25 cellular contexts compared by ENCODE assay signal in the genomic region with DNA sequence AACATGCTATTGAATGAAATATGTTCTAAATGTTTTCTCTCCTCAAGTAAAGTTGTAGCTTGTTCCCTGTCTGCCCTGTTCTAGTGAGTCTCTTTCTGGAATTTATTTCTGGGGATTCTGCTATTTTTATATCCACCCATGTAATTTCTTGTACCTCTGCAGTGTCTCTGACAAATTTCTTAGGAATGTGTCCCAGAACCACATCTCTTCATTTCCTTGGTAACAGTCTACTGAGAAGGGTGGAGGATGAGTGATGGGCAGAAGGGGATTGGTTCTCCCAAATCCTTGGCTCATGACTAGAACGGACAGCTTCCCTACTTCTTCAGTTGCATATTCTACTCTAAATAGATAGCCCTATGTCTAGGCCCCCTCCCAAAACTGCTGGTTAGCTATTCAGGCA.
DNase-seq lines count a peak whose midpoint lies in the region; ATAC-seq, FAIRE-seq and TF ChIP-seq lines count a peak whose summit lies in the region.
"Had no signal": no experiment of that assay in that cellular context is flagged by ENCODE, and none has a peak within 500 bp of the region (broad histone marks: within the 10 kb centered on the region; RNA-seq: fewer than 3 reads in every experiment).

No MANE protein-coding gene starts in this region.

- intact Hi-C loops in sigmoid colon (cut with DNase I), result no loop called here
- intact Hi-C loops in activated T-helper 1 cell treated with anti-CD3 and anti-CD28 coated beads, Interleukin-12 subunit alpha, Interleukin-12 subunit beta, Interleukin-2, Interleukin-4 antibody, amounts not matched to agents 30 ng/mL and 10 ng/mL and 1 ng/mL, durations not matched to agents 14 hours and 24 hours and 36 hours (cut with micrococcal nuclease), result no loop called here

- FAIRE-seq in astrocyte (lab: Jason Lieb, UNC), result no peak
- FAIRE-seq: GM12892 had no signal

- H3K27me3 ChIP-seq in astrocyte (ENCODE audit: insufficient read depth, low read length) (no peaks in the 10 kb centered on the region), sigmoid colon (no peaks in the 10 kb centered on the region)

- no peak for DNase-seq in activated naive CD8-positive, alpha-beta T cell treated with anti-CD3 and anti-CD28 coated beads, Interleukin-2, amount 50 U/mL, for 24 hours
- no peak for DNase-seq in activated naive CD8-positive, alpha-beta T cell treated with anti-CD3 and anti-CD28 coated beads for 36 hours
- peak; percentile 43 for DNase-seq in astrocyte (ENCODE audit: low read depth)
- DNase-seq in non-pigmented ciliary epithelial cell (ENCODE audit: low read depth), result peak; percentile 6
- no peak for DNase-seq in sigmoid colon
- DNase-seq in cerebellar nuclear complex (lab: John Stamatoyannopoulos, UW), result no peak
- DNase-seq in iPS-NIHi11 (ENCODE audit: low spot score), result no peak
- DNase-seq in activated T-helper 1 cell treated with anti-CD3 and anti-CD28 coated beads, Interleukin-12 subunit alpha, Interleukin-12 subunit beta, Interleukin-2, Interleukin-4 antibody, amounts not matched to agents 30 ng/mL and 10 ng/mL and 1 ng/mL, durations not matched to agents 14 hours and 24 hours and 36 hours (ENCODE audit: low spot score), result no peak
- DNase-seq: AML-193; C1 segment of cervical spinal cord; Calu3; CD8-positive, alpha-beta T cell; DMS153; GOT3; Karpas-422; NCI-H1694; NCI-H2081; NCI-H2171; NCI-H526; OCI-M1; RPMI8226; SHP77 had no signal

- TF ChIP-seq CTCF in astrocyte (IDR thresholded peaks at IDR 0.05; ENCODE audit: insufficient read depth, low read depth, low read length) (no peak), sigmoid colon (IDR thresholded peaks at IDR 0.05) (no peak)

- H3K9me3 ChIP-seq in astrocyte (ENCODE audit: insufficient read depth, low read depth, low read length) (no peaks in the 10 kb centered on the region), sigmoid colon (no peaks in the 10 kb centered on the region)

- WGBS in sigmoid colon, 2 donors, result 90 to 95% methylated on average over 1 of the region's 1 CpG

- no peak for ATAC-seq in activated naive CD8-positive, alpha-beta T cell treated with anti-CD3 and anti-CD28 coated beads, Interleukin-2, amount 50 U/mL, for 24 hours
- ATAC-seq: CD8-positive, alpha-beta T cell; HCT116 had no signal

- H3K79me2 ChIP-seq in astrocyte (ENCODE audit: insufficient read depth, low read length), result no peaks in the 10 kb centered on the region

- peaks cover 12% of the 10 kb centered on the region for H3K9me3 Mint-ChIP-seq in activated naive CD8-positive, alpha-beta T cell treated with anti-CD3 and anti-CD28 coated beads, Interleukin-2, amount 50 U/mL, for 24 hours
- H3K9me3 Mint-ChIP-seq in activated naive CD8-positive, alpha-beta T cell treated with anti-CD3 and anti-CD28 coated beads for 36 hours, result no peaks in the 10 kb centered on the region
- no peaks in the 10 kb centered on the region for H3K9me3 Mint-ChIP-seq in astrocyte (ENCODE audit: unreplicated experiment)
- peaks cover 3% of the 10 kb centered on the region for H3K9me3 Mint-ChIP-seq in activated T-helper 1 cell treated with anti-CD3 and anti-CD28 coated beads, Interleukin-12 subunit alpha, Interleukin-12 subunit beta, Interleukin-2, Interleukin-4 antibody, amounts not matched to agents 30 ng/mL and 10 ng/mL and 1 ng/mL, durations not matched to agents 14 hours and 24 hours and 36 hours

- no peak overlapping the region for H2AFZ ChIP-seq in astrocyte (ENCODE audit: low read depth, low read length)

- H3K4me3 Mint-ChIP-seq in activated naive CD8-positive, alpha-beta T cell treated with anti-CD3 and anti-CD28 coated beads, Interleukin-2, amount 50 U/mL, for 24 hours, result no peak overlapping the region
- H3K4me3 Mint-ChIP-seq in activated naive CD8-positive, alpha-beta T cell treated with anti-CD3 and anti-CD28 coated beads for 36 hours, result no peak overlapping the region
- no peak overlapping the region for H3K4me3 Mint-ChIP-seq in astrocyte (ENCODE audit: unreplicated experiment)
- no peak overlapping the region for H3K4me3 Mint-ChIP-seq in activated T-helper 1 cell treated with anti-CD3 and anti-CD28 coated beads, Interleukin-12 subunit alpha, Interleukin-12 subunit beta, Interleukin-2, Interleukin-4 antibody, amounts not matched to agents 30 ng/mL and 10 ng/mL and 1 ng/mL, durations not matched to agents 14 hours and 24 hours and 36 hours
- H3K4me3 Mint-ChIP-seq: CD8-positive, alpha-beta T cell had no signal

- no peaks in the 10 kb centered on the region for H3K27me3 Mint-ChIP-seq in activated naive CD8-positive, alpha-beta T cell treated with anti-CD3 and anti-CD28 coated beads, Interleukin-2, amount 50 U/mL, for 24 hours
- H3K27me3 Mint-ChIP-seq in activated naive CD8-positive, alpha-beta T cell treated with anti-CD3 and anti-CD28 coated beads for 36 hours, result no peaks in the 10 kb centered on the region
- H3K27me3 Mint-ChIP-seq in astrocyte (ENCODE audit: low read depth, unreplicated experiment), result no peaks in the 10 kb centered on the region
- H3K27me3 Mint-ChIP-seq in activated T-helper 1 cell treated with anti-CD3 and anti-CD28 coated beads, Interleukin-12 subunit alpha, Interleukin-12 subunit beta, Interleukin-2, Interleukin-4 antibody, amounts not matched to agents 30 ng/mL and 10 ng/mL and 1 ng/mL, durations not matched to agents 14 hours and 24 hours and 36 hours (ENCODE audit: insufficient read depth), result no peaks in the 10 kb centered on the region

- no peak overlapping the region for H3K4me3 ChIP-seq in astrocyte (ENCODE audit: insufficient read depth, low read depth, low read length)
- no peak overlapping the region for H3K4me3 ChIP-seq in sigmoid colon

- H3K4me1 ChIP-seq in astrocyte (ENCODE audit: insufficient read depth, low read length) (no peaks in the 10 kb centered on the region), sigmoid colon (no peaks in the 10 kb centered on the region)

- H3K27ac ChIP-seq in astrocyte (ENCODE audit: low read depth, low read length) (no peak overlapping the region), sigmoid colon (no peak overlapping the region)
- H3K27ac ChIP-seq: 22Rv1 had no signal

- no peak for TF ChIP-seq POLR2A in sigmoid colon (IDR thresholded peaks at IDR 0.05)

- no peak for TF ChIP-seq EP300 in sigmoid colon (IDR thresholded peaks at IDR 0.05)

- no peak overlapping the region for H3K4me2 ChIP-seq in astrocyte (ENCODE audit: low read length)

- H3K36me3 Mint-ChIP-seq in activated naive CD8-positive, alpha-beta T cell treated with anti-CD3 and anti-CD28 coated beads, Interleukin-2, amount 50 U/mL, for 24 hours (ENCODE audit: low read depth), result no peaks in the 10 kb centered on the region
- no peaks in the 10 kb centered on the region for H3K36me3 Mint-ChIP-seq in activated naive CD8-positive, alpha-beta T cell treated with anti-CD3 and anti-CD28 coated beads for 36 hours
- H3K36me3 Mint-ChIP-seq in astrocyte (ENCODE audit: low read depth, unreplicated experiment), result no peaks in the 10 kb centered on the region
- no peaks in the 10 kb centered on the region for H3K36me3 Mint-ChIP-seq in activated T-helper 1 cell treated with anti-CD3 and anti-CD28 coated beads, Interleukin-12 subunit alpha, Interleukin-12 subunit beta, Interleukin-2, Interleukin-4 antibody, amounts not matched to agents 30 ng/mL and 10 ng/mL and 1 ng/mL, durations not matched to agents 14 hours and 24 hours and 36 hours (ENCODE audit: low read depth)
- H3K36me3 Mint-ChIP-seq: CD8-positive, alpha-beta T cell had no signal

- H4K20me1 ChIP-seq in astrocyte (ENCODE audit: insufficient read depth, low read length), result no peaks in the 10 kb centered on the region

- H3K9ac ChIP-seq in astrocyte (ENCODE audit: low read length), result no peak overlapping the region

- no peaks in the 10 kb centered on the region for H3K36me3 ChIP-seq in astrocyte (ENCODE audit: insufficient read depth, low read length)
- no peaks in the 10 kb centered on the region for H3K36me3 ChIP-seq in sigmoid colon

- peak overlapping the region; percentile 19 for H3K27ac Mint-ChIP-seq in activated naive CD8-positive, alpha-beta T cell treated with anti-CD3 and anti-CD28 coated beads, Interleukin-2, amount 50 U/mL, for 24 hours
- H3K27ac Mint-ChIP-seq in activated naive CD8-positive, alpha-beta T cell treated with anti-CD3 and anti-CD28 coated beads for 36 hours, result no peak overlapping the region
- H3K27ac Mint-ChIP-seq in astrocyte (ENCODE audit: unreplicated experiment), result peak overlapping the region; percentile 50
- H3K27ac Mint-ChIP-seq in activated T-helper 1 cell treated with anti-CD3 and anti-CD28 coated beads, Interleukin-12 subunit alpha, Interleukin-12 subunit beta, Interleukin-2, Interleukin-4 antibody, amounts not matched to agents 30 ng/mL and 10 ng/mL and 1 ng/mL, durations not matched to agents 14 hours and 24 hours and 36 hours, result no peak overlapping the region
- H3K27ac Mint-ChIP-seq: CD8-positive, alpha-beta T cell had no signal

- H3K4me1 Mint-ChIP-seq in activated naive CD8-positive, alpha-beta T cell treated with anti-CD3 and anti-CD28 coated beads, Interleukin-2, amount 50 U/mL, for 24 hours, result no peaks in the 10 kb centered on the region
- no peaks in the 10 kb centered on the region for H3K4me1 Mint-ChIP-seq in activated naive CD8-positive, alpha-beta T cell treated with anti-CD3 and anti-CD28 coated beads for 36 hours
- peaks cover 12% of the 10 kb centered on the region for H3K4me1 Mint-ChIP-seq in astrocyte (ENCODE audit: low read depth, unreplicated experiment)
- no peaks in the 10 kb centered on the region for H3K4me1 Mint-ChIP-seq in activated T-helper 1 cell treated with anti-CD3 and anti-CD28 coated beads, Interleukin-12 subunit alpha, Interleukin-12 subunit beta, Interleukin-2, Interleukin-4 antibody, amounts not matched to agents 30 ng/mL and 10 ng/mL and 1 ng/mL, durations not matched to agents 14 hours and 24 hours and 36 hours (ENCODE audit: low read depth)

Comparison
In these comparisons a context has a peak if more than half of its experiments do, and no peak if none do; other contexts are left out.
1. H3K27ac Mint-ChIP-seq: peak in activated naive CD8-positive, alpha-beta T cell treated with anti-CD3 and anti-CD28 coated beads, Interleukin-2, amount 50 U/mL, for 24 hours (single experiment) and astrocyte (single experiment); none in activated naive CD8-positive, alpha-beta T cell treated with anti-CD3 and anti-CD28 coated beads for 36 hours (single experiment) and activated T-helper 1 cell treated with anti-CD3 and anti-CD28 coated beads, Interleukin-12 subunit alpha, Interleukin-12 subunit beta, Interleukin-2, Interleukin-4 antibody, amounts not matched to agents 30 ng/mL and 10 ng/mL and 1 ng/mL, durations not matched to agents 14 hours and 24 hours and 36 hours (single experiment).
2. DNase-seq: peak in astrocyte (single experiment) and non-pigmented ciliary epithelial cell (single experiment); none in activated naive CD8-positive, alpha-beta T cell treated with anti-CD3 and anti-CD28 coated beads, Interleukin-2, amount 50 U/mL, for 24 hours (single experiment), activated naive CD8-positive, alpha-beta T cell treated with anti-CD3 and anti-CD28 coated beads for 36 hours (single experiment), sigmoid colon (single experiment), cerebellar nuclear complex (0 of 2), iPS-NIHi11 (single experiment) and activated T-helper 1 cell treated with anti-CD3 and anti-CD28 coated beads, Interleukin-12 subunit alpha, Interleukin-12 subunit beta, Interleukin-2, Interleukin-4 antibody, amounts not matched to agents 30 ng/mL and 10 ng/mL and 1 ng/mL, durations not matched to agents 14 hours and 24 hours and 36 hours (single experiment).